ENCODE assay signal across 29 cellular contexts in genomic region chr9:71128796-71129195, GRCh38. TPM values are rescaled to one million over a fixed set of nuclear protein-coding genes. Genes with fewer than 3 reads are reported as not detected.
"Had no signal": no experiment of that assay in that cellular context is flagged by ENCODE, and none has a peak within 500 bp of the region (broad histone marks: within the 10 kb centered on the region; RNA-seq: fewer than 3 reads in every experiment).

No MANE protein-coding gene starts in this region.

- H3K36me3 Mint-ChIP-seq: naive thymus-derived CD4-positive, alpha-beta T cell; natural killer cell; stimulated activated memory B cell treated with anti-CD40 and anti-IgM and Interleukin-4, amounts not matched to agents 10 μg/mL and 1 μg/mL and 100 μg/mL, for 72 hours; type B pancreatic cell had no signal

- H3K27ac ChIP-seq: ovary, parathyroid adenoma, psoas muscle, right lobe of liver, sigmoid colon, suprapubic skin, testis, tibial artery, transverse colon, upper lobe of right lung, uterus had no signal

- H3K4me3 Mint-ChIP-seq: naive thymus-derived CD4-positive, alpha-beta T cell; natural killer cell; nephron; stimulated activated memory B cell treated with anti-CD40 and anti-IgM and Interleukin-4, amounts not matched to agents 10 μg/mL and 1 μg/mL and 100 μg/mL, for 72 hours; stimulated activated naive CD8-positive, alpha-beta T cell treated with anti-CD3 and anti-CD28 coated beads, Interleukin-15, amount 100 ng/mL, for 72 hours; type B pancreatic cell had no signal

- H3K27me3 Mint-ChIP-seq: stimulated activated memory B cell treated with anti-CD40 and anti-IgM and Interleukin-4, amounts not matched to agents 10 μg/mL and 1 μg/mL and 100 μg/mL, for 72 hours had no signal

- H2AFZ ChIP-seq: parathyroid adenoma had no signal

- H3K9me3 Mint-ChIP-seq: nephron; stimulated activated naive CD8-positive, alpha-beta T cell treated with anti-CD3 and anti-CD28 coated beads, Interleukin-15, amount 100 ng/mL, for 72 hours; type B pancreatic cell had no signal

- DNase-seq: naive thymus-derived CD4-positive, alpha-beta T cell; natural killer cell; occipital lobe; ovary; posterior cingulate gyrus; psoas muscle; right cardiac atrium; right lobe of liver; sigmoid colon; small intestine; stimulated activated CD4-positive, alpha-beta T cell treated with anti-CD3 and anti-CD28 coated beads, Interleukin-15, amount 100 ng/mL, for 24 hours; stimulated activated CD4-positive, alpha-beta T cell treated with anti-CD3 and anti-CD28 coated beads, Interleukin-2, amount 100 ng/mL, for 24 hours; stimulated activated CD4-positive, alpha-beta T cell treated with anti-CD3 and anti-CD28 coated beads, Interleukin-2, amount 100 ng/mL, for 48 hours; stimulated activated CD4-positive, alpha-beta T cell treated with anti-CD3 and anti-CD28 coated beads, Interleukin-4, amount 100 ng/mL, for 24 hours; stimulated activated CD8-positive, alpha-beta memory T cell treated with anti-CD3 and anti-CD28 coated beads, Interleukin-4, amount 100 ng/mL, for 48 hours; stimulated activated naive CD4-positive, alpha-beta T cell; stimulated activated naive CD8-positive, alpha-beta T cell treated with anti-CD3 and anti-CD28 coated beads, Interleukin-15, amount 100 ng/mL, for 72 hours; stimulated activated naive CD8-positive, alpha-beta T cell treated with anti-CD3 and anti-CD28 coated beads, Interleukin-15, Interleukin-2, amounts not matched to agents 100 U/mL and 50 U/mL, for 24 hours; testis; tibial artery; transverse colon; upper lobe of right lung; uterus had no signal

- H3K9ac ChIP-seq: parathyroid adenoma had no signal

- H3K36me3 ChIP-seq: ovary, right lobe of liver, sigmoid colon, suprapubic skin, tibial artery, transverse colon, upper lobe of right lung, uterus had no signal

- H3K4me1 Mint-ChIP-seq: naive thymus-derived CD4-positive, alpha-beta T cell; natural killer cell; stimulated activated memory B cell treated with anti-CD40 and anti-IgM and Interleukin-4, amounts not matched to agents 10 μg/mL and 1 μg/mL and 100 μg/mL, for 72 hours; stimulated activated naive CD8-positive, alpha-beta T cell treated with anti-CD3 and anti-CD28 coated beads, Interleukin-15, amount 100 ng/mL, for 72 hours had no signal

- H3K4me1 ChIP-seq: parathyroid adenoma, psoas muscle, right lobe of liver, sigmoid colon, suprapubic skin, testis, tibial artery, transverse colon, upper lobe of right lung, uterus had no signal

- ATAC-seq: naive thymus-derived CD4-positive, alpha-beta T cell; natural killer cell; psoas muscle; right cardiac atrium; right lobe of liver; stimulated activated memory B cell treated with anti-CD40 and anti-IgM and Interleukin-4, amounts not matched to agents 10 μg/mL and 1 μg/mL and 100 μg/mL, for 72 hours; stimulated activated naive CD8-positive, alpha-beta T cell treated with anti-CD3 and anti-CD28 coated beads, Interleukin-15, amount 100 ng/mL, for 72 hours; stimulated activated naive CD8-positive, alpha-beta T cell treated with anti-CD3 and anti-CD28 coated beads, Interleukin-15, Interleukin-2, amounts not matched to agents 100 U/mL and 50 U/mL, for 24 hours; upper lobe of right lung had no signal

- H3K4me3 ChIP-seq: ovary, psoas muscle, right lobe of liver, sigmoid colon, suprapubic skin, testis, tibial artery, transverse colon, upper lobe of right lung, uterus had no signal

- H3K27ac Mint-ChIP-seq: naive thymus-derived CD4-positive, alpha-beta T cell; natural killer cell; nephron; progenitor cell of endocrine pancreas; stimulated activated memory B cell treated with anti-CD40 and anti-IgM and Interleukin-4, amounts not matched to agents 10 μg/mL and 1 μg/mL and 100 μg/mL, for 72 hours; stimulated activated naive CD8-positive, alpha-beta T cell treated with anti-CD3 and anti-CD28 coated beads, Interleukin-15, amount 100 ng/mL, for 72 hours; type B pancreatic cell had no signal

- H3K27me3 ChIP-seq: ovary, right lobe of liver, suprapubic skin, testis, transverse colon, upper lobe of right lung, uterus had no signal

- H3K9me3 ChIP-seq: ovary, psoas muscle, right lobe of liver, sigmoid colon, suprapubic skin, testis, tibial artery, transverse colon, upper lobe of right lung, uterus had no signal

RNA-seq across cellular contexts. Expression of gene TRPM3, which starts 7.4 kb away (rescaled TPM):
- total RNA-seq: naive thymus-derived CD4-positive, alpha-beta T cell; natural killer cell had no signal
- polyA plus RNA-seq: naive thymus-derived CD4-positive, alpha-beta T cell had no signal
